Comparison of ENCODE assay signal across 11 cellular contexts in the genomic region with DNA sequence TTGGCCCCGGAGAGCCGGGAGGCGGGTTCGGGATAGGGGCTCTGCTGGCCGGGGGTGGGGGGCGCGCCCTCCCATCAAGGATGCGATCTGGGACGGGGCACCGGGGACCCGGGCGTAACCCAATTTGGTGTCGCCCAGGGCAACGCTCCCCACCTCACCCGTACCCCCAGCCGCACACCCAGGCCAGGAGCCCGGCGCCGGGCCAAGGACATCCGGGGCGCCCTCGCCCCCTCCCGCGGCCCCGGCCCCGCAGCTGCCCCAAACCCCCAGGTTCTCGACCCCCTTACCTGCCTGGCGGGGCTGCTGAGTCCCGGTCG. TPM values are rescaled to one million over a fixed set of nuclear protein-coding genes. Genes with fewer than 3 reads are reported as not detected.
DNase-seq lines count a peak whose midpoint lies in the region; ATAC-seq and TF ChIP-seq lines count a peak whose summit lies in the region.
"Had no signal": no experiment of that assay in that cellular context is flagged by ENCODE, and none has a peak within 500 bp of the region (broad histone marks: within the 10 kb centered on the region; RNA-seq: fewer than 3 reads in every experiment).

No MANE protein-coding gene starts in this region.

- H3K36me3 ChIP-seq in GM23338 (ENCODE audit: insufficient read depth), result no peaks in the 10 kb centered on the region
- H3K36me3 ChIP-seq in RWPE2 (ENCODE audit: low read depth), result no peaks in the 10 kb centered on the region
- H3K36me3 ChIP-seq in hepatocyte (replicated peaks; ENCODE audit: insufficient read depth, low read depth), result no peaks in the 10 kb centered on the region
- H3K36me3 ChIP-seq in spleen, result no peaks in the 10 kb centered on the region

- TF ChIP-seq CTCF in GM23338 (conservative IDR thresholded peaks at IDR 0.05; ENCODE audit: low read depth in 2 of 2), result no peak
- TF ChIP-seq CTCF in RWPE2 (IDR thresholded peaks at IDR 0.05; ENCODE audit: poor library complexity, severe bottlenecking), result no peak
- no peak for TF ChIP-seq CTCF in hepatocyte (IDR thresholded peaks at IDR 0.05; ENCODE audit: poor library complexity)
- TF ChIP-seq CTCF in spleen (IDR thresholded peaks at IDR 0.05 in 8 of 11, conservative IDR thresholded peaks at IDR 0.05 in 3 of 11), result no peak

- H4K20me1 ChIP-seq in GM23338 (replicated peaks; ENCODE audit: insufficient read depth) (no peaks in the 10 kb centered on the region), hepatocyte (ENCODE audit: insufficient read depth, poor library complexity, severe bottlenecking) (no peaks in the 10 kb centered on the region)

- H3K9me2 ChIP-seq in GM23338 (ENCODE audit: insufficient read depth), result no peaks in the 10 kb centered on the region
- H3K9me2 ChIP-seq in hepatocyte (replicated peaks; ENCODE audit: insufficient read depth), result no peaks in the 10 kb centered on the region

- no peak for DNase-seq in GM23338 (ENCODE audit: low spot score)
- no peak for DNase-seq in RWPE2 (ENCODE audit: low spot score)
- no peak for DNase-seq in hepatocyte (ENCODE audit: low spot score)
- no peak for DNase-seq in spleen
- DNase-seq in ecto neural progenitor cell (ENCODE audit: low spot score), result no peak
- DNase-seq in medulla oblongata (ENCODE audit: extremely low spot score), result no peak
- DNase-seq: GOT3, NCI-H2227 treated with DMSO at 0.1 percent for 48 hours had no signal

- peaks cover 41% of the 10 kb centered on the region for H3K36me3 Mint-ChIP-seq in GM23338 (ENCODE audit: low read depth)

- H3K27me3 ChIP-seq in GM23338 (ENCODE audit: insufficient read depth) (peaks cover 51% of the 10 kb centered on the region), RWPE2 (ENCODE audit: insufficient read depth, poor library complexity, severe bottlenecking) (peaks cover 31% of the 10 kb centered on the region), hepatocyte (peaks cover 51% of the 10 kb centered on the region), spleen (replicated peaks in 1 of 7) (peaks cover 0 to 97% (median 76%) of the 10 kb centered on the region in 7 donors)

- H2AFZ ChIP-seq in GM23338, result no peak overlapping the region
- H2AFZ ChIP-seq in hepatocyte, result no peak overlapping the region

- ATAC-seq in GM23338 (no peak), RWPE2 (ENCODE audit: low read depth) (no peak), HG02981 (IDR thresholded peaks at IDR 0.05; ENCODE audit: unreplicated experiment) (no peak), GM21723 (IDR thresholded peaks at IDR 0.05; ENCODE audit: unreplicated experiment) (no peak)

- H3K79me2 ChIP-seq in GM23338 (replicated peaks; ENCODE audit: insufficient read depth), result no peaks in the 10 kb centered on the region
- no peaks in the 10 kb centered on the region for H3K79me2 ChIP-seq in hepatocyte

- H3K4me2 ChIP-seq in GM23338, result peak overlapping the region; percentile 84
- H3K4me2 ChIP-seq in hepatocyte, result peak overlapping the region; percentile 91

- H3F3A ChIP-seq in GM23338 (replicated peaks; ENCODE audit: low read depth), result 0 out of 2 replicates have a peak, but pooled peaks cover 4% of the 10 kb centered on the region

- H3K4me3 Mint-ChIP-seq in GM23338, result no peak overlapping the region

- H3K4me1 ChIP-seq in GM23338 (ENCODE audit: insufficient read depth), result peaks cover 43% of the 10 kb centered on the region
- no peaks in the 10 kb centered on the region for H3K4me1 ChIP-seq in RWPE2 (ENCODE audit: insufficient read depth, poor library complexity, severe bottlenecking)
- peaks cover 2% of the 10 kb centered on the region for H3K4me1 ChIP-seq in hepatocyte (ENCODE audit: insufficient read depth)
- H3K4me1 ChIP-seq in spleen, result peaks cover 0 to 27% (median 19%) of the 10 kb centered on the region in 6 donors

- intact Hi-C loops in spleen (cut with DNase I; ENCODE audit: low total_unique reads), result no loop called here

- no CpG with 5 or more reads among the region's 30 CpGs for WGBS in hepatocyte (ENCODE audit: low lambda C conversion rate, missing lambda C conversion rate)
- 0 to 1% (median 1%) methylated on average over 2 to 30 of the region's 30 CpGs for WGBS in spleen, 5 donors

- no peak overlapping the region for H3K27ac Mint-ChIP-seq in GM23338

- TF ChIP-seq POLR2A in spleen (IDR thresholded peaks at IDR 0.05), result no peak

- no peaks in the 10 kb centered on the region for H3K4me1 Mint-ChIP-seq in GM23338

- H3K4me3 ChIP-seq in GM23338 (peak overlapping the region; percentile 85), RWPE2 (ENCODE audit: severe bottlenecking) (peak overlapping the region; percentile 11), hepatocyte (no peak overlapping the region), spleen (peak overlapping the region in 5 of 8 donors; percentile 5 to 55 (median 19))

- H3K9me3 Mint-ChIP-seq in GM23338, result peaks cover 78% of the 10 kb centered on the region

- H3K27ac ChIP-seq in GM23338 (ENCODE audit: low read depth) (no peak overlapping the region), RWPE2 (ENCODE audit: poor library complexity, severe bottlenecking) (no peak overlapping the region), hepatocyte (no peak overlapping the region), spleen (no peak overlapping the region)

- H3K9me3 ChIP-seq in RWPE2 (ENCODE audit: severe bottlenecking) (no peaks in the 10 kb centered on the region), hepatocyte (ENCODE audit: low read depth) (no peaks in the 10 kb centered on the region), spleen (no peaks in the 10 kb centered on the region)

- peaks cover 19% of the 10 kb centered on the region for H3K27me3 Mint-ChIP-seq in GM23338 (ENCODE audit: insufficient read depth, low read depth, poor library complexity)

TF ChIP-seq in GM23338, 12 proteins besides CTCF, POLR2A, EP300 and RAD21 (continues in another document):
- TF ChIP-seq ZNF331 (CRISPR knock-in tag; IDR thresholded peaks at IDR 0.05; ENCODE audit: low read depth) (no peak), ZNF114 (CRISPR knock-in tag; IDR thresholded peaks at IDR 0.05) (no peak), EZH2phosphoT487 (IDR thresholded peaks at IDR 0.05; ENCODE audit: unreplicated experiment) (no peak)
- TF ChIP-seq, protein P1, sequence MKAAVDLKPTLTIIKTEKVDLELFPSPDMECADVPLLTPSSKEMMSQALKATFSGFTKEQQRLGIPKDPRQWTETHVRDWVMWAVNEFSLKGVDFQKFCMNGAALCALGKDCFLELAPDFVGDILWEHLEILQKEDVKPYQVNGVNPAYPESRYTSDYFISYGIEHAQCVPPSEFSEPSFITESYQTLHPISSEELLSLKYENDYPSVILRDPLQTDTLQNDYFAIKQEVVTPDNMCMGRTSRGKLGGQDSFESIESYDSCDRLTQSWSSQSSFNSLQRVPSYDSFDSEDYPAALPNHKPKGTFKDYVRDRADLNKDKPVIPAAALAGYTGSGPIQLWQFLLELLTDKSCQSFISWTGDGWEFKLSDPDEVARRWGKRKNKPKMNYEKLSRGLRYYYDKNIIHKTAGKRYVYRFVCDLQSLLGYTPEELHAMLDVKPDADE (IDR thresholded peaks at IDR 0.05), result no peak

RNA-seq across cellular contexts. Expression of a gene that starts 0.5 kb away (rescaled TPM):
- total RNA-seq in GM23338 (2014; rRNA removed; shearing (Covaris generic)), result 3.3 and 4.1 TPM in 2 replicates
- 0.23 and 0.30 TPM in 2 replicates for polyA plus RNA-seq in GM23338 (2016; fragmentation: Nextera tagmentation; extraction: Ambion mirVana)
- total RNA-seq in hepatocyte, result 0.24 and 2.3 TPM in 2 replicates
- polyA plus RNA-seq in hepatocyte, result 0.56 and 1.4 TPM in 2 replicates
- total RNA-seq in spleen, result 1 to 10 TPM in 2 of 7 donors, under 1 TPM in 4, not detected in 1; 0.14 to 1.8 (median 0.61) TPM
- polyA plus RNA-seq in spleen, result under 1 TPM in 2 of 3 donors, not detected in 1; 0.07 to 0.32 TPM

RNA-seq across cellular contexts. Expression of a gene that starts 4.1 kb away (rescaled TPM):
- 7.2 and 8.0 TPM in 2 replicates for total RNA-seq in GM23338 (2014; rRNA removed; shearing (Covaris generic))
- 15.5 and 18.5 TPM in 2 replicates for polyA plus RNA-seq in GM23338 (2016; fragmentation: Nextera tagmentation; extraction: Ambion mirVana)
- 27.6 and 30.3 TPM in 2 replicates for total RNA-seq in hepatocyte
- 72.4 and 111 TPM in 2 replicates for polyA plus RNA-seq in hepatocyte
- total RNA-seq in spleen, result 10 to 100 TPM in 1 of 7 donors, 1 to 10 TPM in 6; 6.2 to 10.7 (median 9.0) TPM
- polyA plus RNA-seq in spleen, result 1 to 10 TPM; 8.7 to 9.0 (median 8.9) TPM

RNA-seq across cellular contexts. Expression of a gene that starts 51.2 kb away (rescaled TPM):
- not detected in 2 replicates for total RNA-seq in GM23338 (2014; rRNA removed; shearing (Covaris generic))
- polyA plus RNA-seq in GM23338 (2016; fragmentation: Nextera tagmentation; extraction: Ambion mirVana) (not detected in 2 replicates), hepatocyte (not detected in 2 replicates), spleen (not detected)
- total RNA-seq in hepatocyte (not detected in 2 replicates), spleen (not detected)
- total RNA-seq: LHCN-M2 had no signal
